ENCODE assay signal across 8 cellular contexts in the genomic region with DNA sequence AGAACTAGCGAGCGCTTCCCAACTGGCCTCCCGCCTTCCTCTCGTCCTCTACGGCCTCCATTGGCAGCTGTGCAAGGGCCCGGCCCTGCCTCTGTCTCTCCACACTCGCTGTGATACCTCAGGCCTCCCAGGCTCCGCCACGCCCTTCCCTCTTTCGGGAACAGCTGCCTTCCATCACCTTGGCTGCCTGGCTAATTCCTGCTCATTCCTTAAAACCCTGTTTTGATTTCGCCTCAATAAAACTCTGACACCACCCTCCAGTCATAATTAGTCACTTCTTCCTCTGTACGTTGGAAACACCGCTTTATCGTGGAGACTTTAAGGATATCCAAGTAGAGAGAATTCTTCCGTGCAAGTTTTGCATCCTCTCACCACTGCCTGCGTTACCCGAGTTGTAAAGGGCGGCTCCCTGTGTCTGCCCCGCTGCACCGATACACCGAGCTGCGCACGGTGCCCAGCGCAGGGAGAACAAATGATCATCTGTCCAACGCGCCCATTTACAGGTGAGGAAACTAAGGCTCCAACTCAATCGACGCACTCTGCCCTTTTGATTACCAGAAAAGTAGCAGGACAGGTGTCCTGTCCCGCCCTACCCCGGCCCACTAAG.
DNase-seq lines count a peak whose midpoint lies in the region; TF ChIP-seq lines count a peak whose summit lies in the region.

No MANE protein-coding gene starts in this region.

- H3K9ac ChIP-seq in HUES48 (ENCODE audit: low read depth, low read length), result no peak overlapping the region

- TF ChIP-seq CTCF in astrocyte of the cerebellum (IDR thresholded peaks at IDR 0.05; ENCODE audit: low read depth, low read length, missing control alignments) (no peak), mesothelial cell of epicardium (IDR thresholded peaks at IDR 0.05; ENCODE audit: unreplicated experiment) (no peak)

- H3K4me3 ChIP-seq in HUES48 (ENCODE audit: low read depth, low read length) (peak overlapping the region; percentile 59), astrocyte of the cerebellum (ENCODE audit: low read depth, low read length) (peak overlapping the region; percentile 50)

- H3K36me3 ChIP-seq in HUES48 (ENCODE audit: control insufficient read depth, insufficient read depth, low read length), result no peaks in the 10 kb centered on the region

- H3K27me3 Mint-ChIP-seq in mesothelial cell of epicardium (ENCODE audit: low read depth), result peaks cover 29% of the 10 kb centered on the region

- in situ Hi-C loops in astrocyte of the cerebellum (cut with HindIII; ENCODE audit: low sequenced_read_pairs), result no loop called here

- no peaks in the 10 kb centered on the region for H3K9me3 ChIP-seq in HUES48 (ENCODE audit: control insufficient read depth, insufficient read depth, low read length)

- H3K27me3 ChIP-seq in HUES48 (ENCODE audit: control insufficient read depth, insufficient read depth, low read length), result peaks cover 22% of the 10 kb centered on the region

- peak overlapping the region; percentile 62 for H3K27ac Mint-ChIP-seq in mesothelial cell of epicardium

- DNase-seq in NCI-H1417 (lab: John Stamatoyannopoulos, UW) (peak in 2 of 3 experiments; percentile 58 to 63), NCI-H1417 treated with DMSO at 0.1 percent for 48 hours (lab: John Stamatoyannopoulos, UW) (no peak), astrocyte of the cerebellum (ENCODE audit: low read depth) (no peak), mesothelial cell of epicardium (ENCODE audit: low spot score in 2 of 2, unreplicated experiment in 2 of 2) (no peak), HuH-7.5 (ENCODE audit: low spot score) (no peak), HPDE6-E6E7 (ENCODE audit: extremely low spot score) (no peak)
- DNase-seq in central memory CD4-positive, alpha-beta T cell, result no peak

- no peaks in the 10 kb centered on the region for H3K36me3 Mint-ChIP-seq in mesothelial cell of epicardium

- H3K9me3 Mint-ChIP-seq in mesothelial cell of epicardium, result no peaks in the 10 kb centered on the region

- H3K4me1 Mint-ChIP-seq in mesothelial cell of epicardium, result peaks cover 26% of the 10 kb centered on the region

- no peak overlapping the region for H3K27ac ChIP-seq in HUES48 (ENCODE audit: low read depth, low read length)

- H3K4me3 Mint-ChIP-seq in mesothelial cell of epicardium, result peak overlapping the region; percentile 72

- H3K4me1 ChIP-seq in HUES48 (ENCODE audit: control insufficient read depth, insufficient read depth, low read length), result peaks cover 26% of the 10 kb centered on the region

Comparison
In these comparisons a context has a peak if more than half of its experiments do, and no peak if none do; other contexts are left out.
1. DNase-seq: peak in NCI-H1417 (2 of 3); none in NCI-H1417 treated with DMSO at 0.1 percent for 48 hours (single experiment), astrocyte of the cerebellum (single experiment), mesothelial cell of epicardium (0 of 2), HuH-7.5 (single experiment), central memory CD4-positive, alpha-beta T cell (single experiment) and HPDE6-E6E7 (single experiment).